Comparison of ENCODE assay signal across 1 cellular context in genomic region chr18:8801263-8801901, GRCh38.
TF ChIP-seq lines count a peak whose summit lies in the region.

No MANE protein-coding gene starts in this region.

TF ChIP-seq in HCT116, 20 proteins besides CTCF, POLR2A, EP300 and RAD21 (continued from another document):
- TF ChIP-seq REST (IDR thresholded peaks at IDR 0.05; ENCODE audit: low read depth) (no peak), SP1 (IDR thresholded peaks at IDR 0.05; ENCODE audit: low read depth) (no peak), ZBTB33 (IDR thresholded peaks at IDR 0.05; ENCODE audit: extremely low read depth, insufficient replicate concordance, low read length) (no peak)
